10 cellular contexts compared by ENCODE assay signal in genomic region chr2:10028407-10028987, GRCh38. TPM values are rescaled to one million over a fixed set of nuclear protein-coding genes. Genes with fewer than 3 reads are reported as not detected.
DNase-seq lines count a peak whose midpoint lies in the region; ATAC-seq and TF ChIP-seq lines count a peak whose summit lies in the region.
"Had no signal": no experiment of that assay in that cellular context is flagged by ENCODE, and none has a peak within 500 bp of the region (broad histone marks: within the 10 kb centered on the region; RNA-seq: fewer than 3 reads in every experiment).

No MANE protein-coding gene starts in this region.

- POLR2A ChIA-PET in CD8-positive, alpha-beta memory T cell (lab: Charles Lee) = interaction anchor here (1.0 to 1.4 kb wide), 2 partner anchors 15 to 16 kb away, joined by 4 read pairs; partner anchors contain the start of gene KLF11

- H3K36me3 ChIP-seq in CD8-positive, alpha-beta memory T cell (ENCODE audit: insufficient read depth, low read length) = no peaks in the 10 kb centered on the region
- H3K36me3 ChIP-seq in HUES48 (ENCODE audit: control insufficient read depth, insufficient read depth, low read length) (no peaks in the 10 kb centered on the region), brain microvascular endothelial cell (replicated peaks) (no peaks in the 10 kb centered on the region)
- H3K36me3 ChIP-seq: prostate gland had no signal

- peak overlapping the region in 5 of 8 donors; percentile 47 to 97 (median 82) for H3K27ac Mint-ChIP-seq in CD8-positive, alpha-beta memory T cell
- peak overlapping the region; percentile 93 to 94 for H3K27ac Mint-ChIP-seq in natural killer cell

- H3K36me3 Mint-ChIP-seq in CD8-positive, alpha-beta memory T cell = no peaks in the 10 kb centered on the region
- H3K36me3 Mint-ChIP-seq in natural killer cell = no peaks in the 10 kb centered on the region

- H3K4me1 Mint-ChIP-seq in CD8-positive, alpha-beta memory T cell = peaks cover 19 to 29% (median 22%) of the 10 kb centered on the region in 3 donors
- H3K4me1 Mint-ChIP-seq in natural killer cell = peaks cover 22 to 40% of the 10 kb centered on the region in 2 donors

- H3K4me3 Mint-ChIP-seq in CD8-positive, alpha-beta memory T cell = peak overlapping the region in 5 of 7 donors; percentile 23 to 90 (median 58)
- peak overlapping the region; percentile 78 for H3K4me3 Mint-ChIP-seq in natural killer cell

- peaks cover 25% of the 10 kb centered on the region for H3K4me1 ChIP-seq in CD8-positive, alpha-beta memory T cell (ENCODE audit: insufficient read depth, low read length)
- peaks cover 26% of the 10 kb centered on the region for H3K4me1 ChIP-seq in HUES48 (ENCODE audit: control insufficient read depth, insufficient read depth, low read length)
- H3K4me1 ChIP-seq: prostate gland had no signal

- peak overlapping the region; percentile 41 for H3K4me3 ChIP-seq in CD8-positive, alpha-beta memory T cell (ENCODE audit: low read length)
- H3K4me3 ChIP-seq in HUES48 (ENCODE audit: low read depth, low read length) = no peak overlapping the region
- H3K4me3 ChIP-seq in brain microvascular endothelial cell (ENCODE audit: low read depth, low read length) = no peak overlapping the region
- H3K4me3 ChIP-seq: prostate gland had no signal

- in situ Hi-C loops in brain microvascular endothelial cell (cut with HindIII; ENCODE audit: low pct_ligation_motif_present, low sequenced_read_pairs) = no loop called here

- no peaks in the 10 kb centered on the region for H3K27me3 Mint-ChIP-seq in CD8-positive, alpha-beta memory T cell
- H3K27me3 Mint-ChIP-seq in natural killer cell (ENCODE audit: low read depth in 2 of 2) = no peaks in the 10 kb centered on the region

- TF ChIP-seq CTCF in brain microvascular endothelial cell (IDR thresholded peaks at IDR 0.05; ENCODE audit: low read depth, low read length, missing control alignments) (peak; percentile 25), natural killer cell (IDR thresholded peaks at IDR 0.05) (no peak)

- no peak for DNase-seq in CD8-positive, alpha-beta memory T cell
- DNase-seq in brain microvascular endothelial cell (no peak), natural killer cell (no peak), NCI-H187 treated with DMSO at 0.1 percent for 48 hours (lab: John Stamatoyannopoulos, UW) (no peak)
- DNase-seq: SHP77 had no signal

- H3K27me3 ChIP-seq in CD8-positive, alpha-beta memory T cell (ENCODE audit: insufficient read depth, low read length, poor library complexity, severe bottlenecking) = no peaks in the 10 kb centered on the region
- H3K27me3 ChIP-seq in HUES48 (ENCODE audit: control insufficient read depth, insufficient read depth, low read length) = no peaks in the 10 kb centered on the region
- H3K27me3 ChIP-seq in brain microvascular endothelial cell (replicated peaks) = no peaks in the 10 kb centered on the region

- intact Hi-C loops in natural killer cell (cut with micrococcal nuclease) = loop anchor here (5.0 kb wide), 1 partner anchor 46 kb away; no protein-coding TSS in a partner anchor

- H3K27ac ChIP-seq in CD8-positive, alpha-beta memory T cell (ENCODE audit: low read depth, low read length) = peak overlapping the region; percentile 58
- peak overlapping the region; percentile 4 for H3K27ac ChIP-seq in HUES48 (ENCODE audit: low read depth, low read length)
- no peak overlapping the region for H3K27ac ChIP-seq in brain microvascular endothelial cell
- H3K27ac ChIP-seq: prostate gland had no signal

- CTCF ChIA-PET in CD8-positive, alpha-beta memory T cell (lab: Charles Lee) = interaction anchor here (1.0 to 1.6 kb wide), 3 partner anchors 43 to 44 kb away, joined by 3 to 5 read pairs (median 4); no protein-coding TSS in a partner anchor

- H3K9me3 ChIP-seq in CD8-positive, alpha-beta memory T cell (ENCODE audit: low read length) = no peaks in the 10 kb centered on the region
- no peaks in the 10 kb centered on the region for H3K9me3 ChIP-seq in HUES48 (ENCODE audit: control insufficient read depth, insufficient read depth, low read length)
- H3K9me3 ChIP-seq: prostate gland had no signal

- no peaks in the 10 kb centered on the region for H3K9me3 Mint-ChIP-seq in CD8-positive, alpha-beta memory T cell
- H3K9me3 Mint-ChIP-seq in natural killer cell = no peaks in the 10 kb centered on the region

- ATAC-seq in natural killer cell (no peak), GM21576 (IDR thresholded peaks at IDR 0.05; ENCODE audit: unreplicated experiment) (no peak), GM21825 (IDR thresholded peaks at IDR 0.05; ENCODE audit: unreplicated experiment) (no peak), GM21515 (IDR thresholded peaks at IDR 0.05; ENCODE audit: unreplicated experiment) (no peak)

- no peak overlapping the region for H3K9ac ChIP-seq in HUES48 (ENCODE audit: low read depth, low read length)

RNA-seq across cellular contexts. Expression of gene KLF11, which starts 14.9 kb away (rescaled TPM):
- total RNA-seq in CD8-positive, alpha-beta memory T cell = 1 to 10 TPM; 5.8 to 7.5 TPM
- polyA plus RNA-seq in CD8-positive, alpha-beta memory T cell = 6.6 TPM
- 10 to 100 TPM; 47.3 to 85.8 (median 49.3) TPM for total RNA-seq in natural killer cell

RNA-seq across cellular contexts. Expression of gene CYS1, which starts 51.7 kb away (rescaled TPM):
- under 1 TPM; 0.09 to 0.20 TPM for total RNA-seq in CD8-positive, alpha-beta memory T cell
- polyA plus RNA-seq in CD8-positive, alpha-beta memory T cell = 0.07 TPM
- total RNA-seq in natural killer cell = not detected

Comparison
In these comparisons a context has a peak if more than half of its experiments do, and no peak if none do; other contexts are left out.
1. RNA of gene KLF11, which starts 14.9 kb away (total RNA-seq): 47.3 to 85.8 TPM in natural killer cell; 5.8 to 7.5 TPM in CD8-positive, alpha-beta memory T cell; every median in the first group is over 4 times any median in the second.